In the genomic region with DNA sequence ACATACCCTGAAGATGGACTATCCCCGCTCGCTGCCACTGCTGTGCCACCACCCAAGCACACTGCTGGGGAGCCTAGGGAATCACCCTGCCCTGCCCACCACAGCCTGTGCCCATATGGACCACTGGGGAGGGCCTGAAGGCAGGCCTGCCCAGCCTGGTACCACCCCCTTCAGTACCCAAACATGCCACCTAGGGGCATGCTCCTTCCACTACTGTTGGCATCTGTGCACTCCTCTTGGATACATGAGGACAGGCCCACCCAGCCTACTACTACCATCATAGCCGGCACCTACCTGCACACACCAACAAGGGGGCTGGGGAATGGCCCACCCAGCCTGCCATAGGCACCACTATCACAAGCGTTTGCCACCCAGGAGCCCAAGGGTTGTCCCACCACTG, we compare ENCODE assay signal across 1 cellular context.
TF ChIP-seq lines count a peak whose summit lies in the region.

No MANE protein-coding gene starts in this region.

TF ChIP-seq in GM12878, 131 proteins besides CTCF, POLR2A, EP300 and RAD21 (continued from another document):
- TF ChIP-seq CBX3 (IDR thresholded peaks at IDR 0.05; ENCODE audit: borderline replicate concordance, low read depth) (no peak), MTA2 (IDR thresholded peaks at IDR 0.05; ENCODE audit: low read depth) (no peak), SIX5 (IDR thresholded peaks at IDR 0.05; ENCODE audit: low read depth, low read length, severe bottlenecking) (no peak), FOXM1 (IDR thresholded peaks at IDR 0.05; ENCODE audit: low read depth, low read length) (no peak), STAT3 (IDR thresholded peaks at IDR 0.05; ENCODE audit: low read depth, low read length) (no peak), ETV6 (conservative IDR thresholded peaks at IDR 0.05 in 1 of 2, IDR thresholded peaks at IDR 0.05 in 1 of 2; ENCODE audit: borderline replicate concordance in 1 of 2, low read depth in 1 of 2) (no peak), POLR2AphosphoS2 (IDR thresholded peaks at IDR 0.05; ENCODE audit: low read depth, low read length) (no peak), KLF5 (IDR thresholded peaks at IDR 0.05; ENCODE audit: partially characterized antibody) (no peak), POU2F2 (IDR thresholded peaks at IDR 0.05; ENCODE audit: borderline replicate concordance, low read depth, low read length) (no peak), NBN (IDR thresholded peaks at IDR 0.05) (no peak), HDAC2 (IDR thresholded peaks at IDR 0.05) (no peak), BRCA1 (IDR thresholded peaks at IDR 0.05; ENCODE audit: low read depth, low read length) (no peak), BHLHE40 (IDR thresholded peaks at IDR 0.05; ENCODE audit: borderline replicate concordance in 1 of 2, low read depth in 2 of 2, low read length in 1 of 2) (no peak), IRF4 (IDR thresholded peaks at IDR 0.05; ENCODE audit: low read depth, low read length) (no peak)
- TF ChIP-seq, protein P1, sequence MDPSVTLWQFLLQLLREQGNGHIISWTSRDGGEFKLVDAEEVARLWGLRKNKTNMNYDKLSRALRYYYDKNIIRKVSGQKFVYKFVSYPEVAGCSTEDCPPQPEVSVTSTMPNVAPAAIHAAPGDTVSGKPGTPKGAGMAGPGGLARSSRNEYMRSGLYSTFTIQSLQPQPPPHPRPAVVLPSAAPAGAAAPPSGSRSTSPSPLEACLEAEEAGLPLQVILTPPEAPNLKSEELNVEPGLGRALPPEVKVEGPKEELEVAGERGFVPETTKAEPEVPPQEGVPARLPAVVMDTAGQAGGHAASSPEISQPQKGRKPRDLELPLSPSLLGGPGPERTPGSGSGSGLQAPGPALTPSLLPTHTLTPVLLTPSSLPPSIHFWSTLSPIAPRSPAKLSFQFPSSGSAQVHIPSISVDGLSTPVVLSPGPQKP (IDR thresholded peaks at IDR 0.05; ENCODE audit: low read depth, low read length): no peak
- TF ChIP-seq, protein P2, sequence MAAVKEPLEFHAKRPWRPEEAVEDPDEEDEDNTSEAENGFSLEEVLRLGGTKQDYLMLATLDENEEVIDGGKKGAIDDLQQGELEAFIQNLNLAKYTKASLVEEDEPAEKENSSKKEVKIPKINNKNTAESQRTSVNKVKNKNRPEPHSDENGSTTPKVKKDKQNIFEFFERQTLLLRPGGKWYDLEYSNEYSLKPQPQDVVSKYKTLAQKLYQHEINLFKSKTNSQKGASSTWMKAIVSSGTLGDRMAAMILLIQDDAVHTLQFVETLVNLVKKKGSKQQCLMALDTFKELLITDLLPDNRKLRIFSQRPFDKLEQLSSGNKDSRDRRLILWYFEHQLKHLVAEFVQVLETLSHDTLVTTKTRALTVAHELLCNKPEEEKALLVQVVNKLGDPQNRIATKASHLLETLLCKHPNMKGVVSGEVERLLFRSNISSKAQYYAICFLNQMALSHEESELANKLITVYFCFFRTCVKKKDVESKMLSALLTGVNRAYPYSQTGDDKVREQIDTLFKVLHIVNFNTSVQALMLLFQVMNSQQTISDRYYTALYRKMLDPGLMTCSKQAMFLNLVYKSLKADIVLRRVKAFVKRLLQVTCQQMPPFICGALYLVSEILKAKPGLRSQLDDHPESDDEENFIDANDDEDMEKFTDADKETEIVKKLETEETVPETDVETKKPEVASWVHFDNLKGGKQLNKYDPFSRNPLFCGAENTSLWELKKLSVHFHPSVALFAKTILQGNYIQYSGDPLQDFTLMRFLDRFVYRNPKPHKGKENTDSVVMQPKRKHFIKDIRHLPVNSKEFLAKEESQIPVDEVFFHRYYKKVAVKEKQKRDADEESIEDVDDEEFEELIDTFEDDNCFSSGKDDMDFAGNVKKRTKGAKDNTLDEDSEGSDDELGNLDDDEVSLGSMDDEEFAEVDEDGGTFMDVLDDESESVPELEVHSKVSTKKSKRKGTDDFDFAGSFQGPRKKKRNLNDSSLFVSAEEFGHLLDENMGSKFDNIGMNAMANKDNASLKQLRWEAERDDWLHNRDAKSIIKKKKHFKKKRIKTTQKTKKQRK (IDR thresholded peaks at IDR 0.05; ENCODE audit: low read depth, low read length): no peak
